Comparison of ENCODE assay signal across 1 cellular context in the genomic region with DNA sequence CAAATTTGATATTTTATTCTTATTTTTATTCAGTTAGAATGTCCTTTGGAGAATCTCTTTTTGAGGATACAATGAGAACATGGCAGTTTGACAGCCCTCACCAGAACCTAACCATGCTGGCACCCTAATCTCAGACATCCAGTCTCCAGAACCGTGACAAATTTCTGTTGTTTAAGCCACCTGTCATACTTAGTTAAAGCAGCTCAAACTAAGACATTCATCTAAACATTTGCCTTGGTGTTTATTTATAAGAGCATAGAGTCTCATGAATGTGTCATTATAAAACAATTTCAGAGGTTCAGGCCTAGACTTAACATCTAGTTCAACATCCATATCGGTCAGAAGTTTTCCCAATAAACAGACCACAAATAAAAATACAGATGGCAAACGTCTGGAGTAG.
TF ChIP-seq lines count a peak whose summit lies in the region.

No MANE protein-coding gene starts in this region.

TF ChIP-seq in IMR-90, 13 proteins besides CTCF, POLR2A, EP300 and RAD21 (continued from another document):
- TF ChIP-seq CEBPB (IDR thresholded peaks at IDR 0.05; ENCODE audit: low read depth, low read length): no peak
